In genomic region chr16:79601092-79601977, GRCh38 we compare ENCODE assay signal across 8 cellular contexts. TPM values are rescaled to one million over a fixed set of nuclear protein-coding genes. Genes with fewer than 3 reads are reported as not detected.
DNase-seq lines count a peak whose midpoint lies in the region; ATAC-seq, FAIRE-seq and TF ChIP-seq lines count a peak whose summit lies in the region.

No MANE protein-coding gene starts in this region.

- 1% methylated on average over 39 to 51 of the region's 51 CpGs for WGBS in upper lobe of left lung, 2 donors

- H3K9me3 ChIP-seq in muscle layer of colon (ENCODE audit: low read length) (no peaks in the 10 kb centered on the region), upper lobe of left lung (no peaks in the 10 kb centered on the region)

- H3K9ac ChIP-seq in muscle layer of colon (ENCODE audit: low read length), result peak overlapping the region; percentile 81

- H3K36me3 ChIP-seq in muscle layer of colon (ENCODE audit: insufficient read depth, low read length) (no peaks in the 10 kb centered on the region), upper lobe of left lung (no peaks in the 10 kb centered on the region)

- H3K27ac ChIP-seq in muscle layer of colon (ENCODE audit: low read depth, low read length), result peak overlapping the region; percentile 90
- H3K27ac ChIP-seq in upper lobe of left lung, result peak overlapping the region; percentile 83 to 97 (median 95)

- no peak for TF ChIP-seq EP300 in upper lobe of left lung (IDR thresholded peaks at IDR 0.05)

- TF ChIP-seq POLR2A in upper lobe of left lung (IDR thresholded peaks at IDR 0.05) (peak in 1 of 4 donors; percentile 36), H54 (IDR thresholded peaks at IDR 0.05; ENCODE audit: low read depth, low read length) (no peak)

- FAIRE-seq in H54 (lab: Jason Lieb, UNC), result no peak

- H3K4me3 ChIP-seq in muscle layer of colon (ENCODE audit: low read depth in 1 of 2, low read length in 2 of 2) (peak overlapping the region; percentile 76 to 79), upper lobe of left lung (peak overlapping the region; percentile 74 to 93 (median 84))

- H3K4me1 ChIP-seq in muscle layer of colon (ENCODE audit: insufficient read depth, low read length) (peaks cover 6% of the 10 kb centered on the region), upper lobe of left lung (peaks cover 0 to 4% (median 4%) of the 10 kb centered on the region in 4 donors)

- ATAC-seq in esophagus mucosa (peak; percentile 34), upper lobe of left lung (ENCODE audit: low FRiP score in 2 of 2) (peak; percentile 71 to 74), HG03095 (IDR thresholded peaks at IDR 0.05; ENCODE audit: unreplicated experiment) (no peak)

- H3K27me3 ChIP-seq in muscle layer of colon (ENCODE audit: control insufficient read depth in 1 of 2, insufficient read depth in 2 of 2, low read length in 2 of 2) (no peaks in the 10 kb centered on the region), upper lobe of left lung (no peaks in the 10 kb centered on the region)

- TF ChIP-seq CTCF in upper lobe of left lung (IDR thresholded peaks at IDR 0.05), result peak in 1 of 6 experiments; percentile 3

- DNase-seq in stimulated activated CD4-positive, alpha-beta T cell treated with anti-CD3 and anti-CD28 coated beads, Interleukin-12 subunit alpha, Interleukin-12 subunit beta, amount 100 ng/mL, for 4 hours, result peak; percentile 19
- DNase-seq in stimulated activated CD4-positive, alpha-beta T cell treated with anti-CD3 and anti-CD28 coated beads, Interleukin-2, amount 100 ng/mL, for 48 hours, result no peak
- peak; percentile 18 for DNase-seq in activated CD4-positive, alpha-beta T cell treated with anti-CD3 and anti-CD28 coated beads, Interleukin-2, amount 50 U/mL, for 1 hour
- DNase-seq in upper lobe of left lung (peak; percentile 64 to 90), H54 (ENCODE audit: insufficient read length, low spot score) (no peak)

RNA-seq across cellular contexts. Expression of gene MAF, which starts 0.8 kb away (rescaled TPM):
- total RNA-seq in esophagus mucosa, result 27.2 TPM
- 10 to 100 TPM; 21.1 to 90.1 (median 57.4) TPM for total RNA-seq in upper lobe of left lung

Comparison
In these comparisons a context has a peak if more than half of its experiments do, and no peak if none do; other contexts are left out.
1. DNase-seq: peak in stimulated activated CD4-positive, alpha-beta T cell treated with anti-CD3 and anti-CD28 coated beads, Interleukin-12 subunit alpha, Interleukin-12 subunit beta, amount 100 ng/mL, for 4 hours (single experiment), activated CD4-positive, alpha-beta T cell treated with anti-CD3 and anti-CD28 coated beads, Interleukin-2, amount 50 U/mL, for 1 hour (single experiment) and upper lobe of left lung (2 of 2); none in stimulated activated CD4-positive, alpha-beta T cell treated with anti-CD3 and anti-CD28 coated beads, Interleukin-2, amount 100 ng/mL, for 48 hours (0 of 2) and H54 (single experiment).